Comparison of ENCODE assay signal across 27 cellular contexts in the genomic region with DNA sequence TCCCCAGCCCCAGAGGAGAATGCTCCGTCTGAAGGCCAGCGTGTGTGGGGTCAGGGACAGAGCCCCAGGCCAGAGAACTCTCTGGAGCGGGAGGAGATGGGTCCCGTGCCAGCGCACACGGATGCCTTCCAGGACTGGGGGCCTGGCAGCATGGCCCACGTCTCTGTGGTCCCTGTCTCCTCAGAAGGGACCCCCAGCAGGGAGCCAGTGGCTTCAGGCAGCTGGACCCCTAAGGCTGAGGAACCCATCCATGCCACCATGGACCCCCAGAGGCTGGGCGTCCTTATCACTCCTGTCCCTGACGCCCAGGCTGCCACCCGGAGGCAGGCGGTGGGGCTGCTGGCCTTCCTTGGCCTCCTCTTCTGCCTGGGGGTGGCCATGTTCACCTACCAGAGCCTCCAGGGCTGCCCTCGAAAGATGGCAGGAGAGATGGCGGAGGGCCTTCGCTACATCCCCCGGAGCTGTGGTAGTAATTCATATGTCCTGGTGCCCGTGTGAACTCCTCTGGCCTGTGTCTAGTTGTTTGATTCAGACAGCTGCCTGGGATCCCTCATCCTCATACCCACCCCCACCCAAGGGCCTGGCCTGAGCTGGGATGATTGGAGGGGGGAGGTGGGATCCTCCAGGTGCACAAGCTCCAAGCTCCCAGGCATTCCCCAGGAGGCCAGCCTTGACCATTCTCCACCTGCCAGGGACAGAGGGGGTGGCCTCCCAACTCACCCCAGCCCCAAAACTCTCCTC. TPM values are rescaled to one million over a fixed set of nuclear protein-coding genes. Genes with fewer than 3 reads are reported as not detected.
DNase-seq lines count a peak whose midpoint lies in the region; ATAC-seq and TF ChIP-seq lines count a peak whose summit lies in the region.
"Had no signal": no experiment of that assay in that cellular context is flagged by ENCODE, and none has a peak within 500 bp of the region (broad histone marks: within the 10 kb centered on the region; RNA-seq: fewer than 3 reads in every experiment).

No MANE protein-coding gene starts in this region.

- H3K27me3 Mint-ChIP-seq in MCF 10A (ENCODE audit: insufficient read depth, unreplicated experiment) (no peaks in the 10 kb centered on the region), GM23338 (ENCODE audit: insufficient read depth, low read depth, poor library complexity) (peaks cover 10% of the 10 kb centered on the region), chondrocyte (ENCODE audit: low read depth) (no peaks in the 10 kb centered on the region)
- H3K27me3 Mint-ChIP-seq: activated CD4-positive, alpha-beta memory T cell treated with anti-CD3 and anti-CD28 coated beads for 36 hours; activated naive CD4-positive, alpha-beta T cell treated with anti-CD3 and anti-CD28 coated beads, Interleukin-2, amount 50 U/mL, for 24 hours; CD4-positive, alpha-beta memory T cell had no signal

- H3K36me3 Mint-ChIP-seq in MCF 10A (ENCODE audit: insufficient read depth, unreplicated experiment): no peaks in the 10 kb centered on the region
- H3K36me3 Mint-ChIP-seq in GM23338 (ENCODE audit: low read depth): no peaks in the 10 kb centered on the region
- peaks cover 14% of the 10 kb centered on the region for H3K36me3 Mint-ChIP-seq in chondrocyte (ENCODE audit: low read depth)
- H3K36me3 Mint-ChIP-seq in stimulated activated effector memory CD8-positive, alpha-beta T cell treated with anti-CD3 and anti-CD28 coated beads, Interleukin-12 subunit alpha, Interleukin-12 subunit beta, amount 100 ng/mL, for 72 hours: no peaks in the 10 kb centered on the region
- H3K36me3 Mint-ChIP-seq: activated CD4-positive, alpha-beta memory T cell treated with anti-CD3 and anti-CD28 coated beads for 36 hours; activated naive CD4-positive, alpha-beta T cell treated with anti-CD3 and anti-CD28 coated beads, Interleukin-2, amount 50 U/mL, for 24 hours; CD4-positive, alpha-beta memory T cell had no signal

- H3K4me3 ChIP-seq in breast epithelium: no peak overlapping the region
- H3K4me3 ChIP-seq in GM23338: no peak overlapping the region
- H3K4me3 ChIP-seq: body of pancreas, SJCRH30, smooth muscle cell had no signal

- no TSS peak for BruUV-seq in MCF 10A (replicated peaks; lab: Mats Ljungman, UMichigan)

- H4K20me1 ChIP-seq in GM23338 (replicated peaks; ENCODE audit: insufficient read depth): no peaks in the 10 kb centered on the region

- H3K4me1 ChIP-seq in breast epithelium: peaks cover under 1 to 5% of the 10 kb centered on the region in 2 donors
- H3K4me1 ChIP-seq in GM23338 (ENCODE audit: insufficient read depth): no peaks in the 10 kb centered on the region

- no peak overlapping the region for H2AFZ ChIP-seq in GM23338

- no peak for TF ChIP-seq POLR2A in breast epithelium (IDR thresholded peaks at IDR 0.05)

- ATAC-seq in GM23338: peak; percentile 29; the same call in 2 of the 3 replicates
- no peak for ATAC-seq in stimulated activated effector memory CD8-positive, alpha-beta T cell treated with anti-CD3 and anti-CD28 coated beads, Interleukin-12 subunit alpha, Interleukin-12 subunit beta, amount 100 ng/mL, for 72 hours
- ATAC-seq: activated T-cell treated with anti-CD3 and anti-CD28 coated beads, Interleukin-2, amount 50 U/mL, for 4 hours; body of pancreas had no signal

- peak overlapping the region; percentile 40 to 59 for H3K27ac ChIP-seq in breast epithelium
- no peak overlapping the region for H3K27ac ChIP-seq in GM23338 (ENCODE audit: low read depth)
- H3K27ac ChIP-seq: body of pancreas, epithelial cell of prostate, SJCRH30, VCaP had no signal

- H3K4me1 Mint-ChIP-seq in MCF 10A (ENCODE audit: insufficient read depth, unreplicated experiment) (peaks cover 9% of the 10 kb centered on the region), GM23338 (peaks cover 8% of the 10 kb centered on the region), chondrocyte (ENCODE audit: low read depth) (peaks cover 45% of the 10 kb centered on the region)
- peaks cover 18% of the 10 kb centered on the region for H3K4me1 Mint-ChIP-seq in stimulated activated effector memory CD8-positive, alpha-beta T cell treated with anti-CD3 and anti-CD28 coated beads, Interleukin-12 subunit alpha, Interleukin-12 subunit beta, amount 100 ng/mL, for 72 hours

- TF ChIP-seq CTCF in breast epithelium (IDR thresholded peaks at IDR 0.05): no peak
- no peak for TF ChIP-seq CTCF in MCF 10A (IDR thresholded peaks at IDR 0.05; ENCODE audit: unreplicated experiment)
- TF ChIP-seq CTCF in GM23338 (conservative IDR thresholded peaks at IDR 0.05; ENCODE audit: low read depth in 2 of 2): peak in 1 of 2 experiments; percentile 51; a peak in 2 of 4 replicates
- peak; percentile 14 for TF ChIP-seq CTCF in chondrocyte (IDR thresholded peaks at IDR 0.05)

- POLR2A ChIA-PET in MCF 10A (lab: Yijun Ruan, JAX): no interaction called here

- CTCF ChIA-PET in MCF 10A (lab: Yijun Ruan, JAX): interaction anchor here (0.6 kb wide), 1 partner anchor 485 kb away, joined by 3 read pairs; no protein-coding TSS in a partner anchor

- H3K27ac Mint-ChIP-seq in MCF 10A (ENCODE audit: low read depth, unreplicated experiment) (no peak overlapping the region), GM23338 (no peak overlapping the region), chondrocyte (ENCODE audit: unreplicated experiment) (no peak overlapping the region)
- H3K27ac Mint-ChIP-seq in stimulated activated effector memory CD8-positive, alpha-beta T cell treated with anti-CD3 and anti-CD28 coated beads, Interleukin-12 subunit alpha, Interleukin-12 subunit beta, amount 100 ng/mL, for 72 hours: peak overlapping the region; percentile 71
- H3K27ac Mint-ChIP-seq: activated CD4-positive, alpha-beta memory T cell treated with anti-CD3 and anti-CD28 coated beads for 36 hours; activated naive CD4-positive, alpha-beta T cell treated with anti-CD3 and anti-CD28 coated beads, Interleukin-2, amount 50 U/mL, for 24 hours; CD4-positive, alpha-beta memory T cell; T-helper 1 cell treated with Interleukin-12 subunit alpha and Interleukin-12 subunit beta and Interleukin-4 antibody, amounts not matched to agents 30 μg/mL and 1 μg/mL, for 36 hours had no signal

- no peaks in the 10 kb centered on the region for H3F3A ChIP-seq in GM23338 (replicated peaks; ENCODE audit: low read depth)

- H3K9me3 Mint-ChIP-seq in MCF 10A (ENCODE audit: unreplicated experiment) (no peaks in the 10 kb centered on the region), GM23338 (no peaks in the 10 kb centered on the region; the same call in 2 of the 3 replicates), chondrocyte (ENCODE audit: low read depth) (no peaks in the 10 kb centered on the region)
- no peaks in the 10 kb centered on the region for H3K9me3 Mint-ChIP-seq in stimulated activated effector memory CD8-positive, alpha-beta T cell treated with anti-CD3 and anti-CD28 coated beads, Interleukin-12 subunit alpha, Interleukin-12 subunit beta, amount 100 ng/mL, for 72 hours
- H3K9me3 Mint-ChIP-seq: activated CD4-positive, alpha-beta memory T cell treated with anti-CD3 and anti-CD28 coated beads for 36 hours; activated naive CD4-positive, alpha-beta T cell treated with anti-CD3 and anti-CD28 coated beads, Interleukin-2, amount 50 U/mL, for 24 hours; activated T-cell treated with anti-CD3 and anti-CD28 coated beads, Interleukin-2, amount 50 U/mL, for 4 hours; neural crest cell; T-helper 1 cell treated with Interleukin-12 subunit alpha and Interleukin-12 subunit beta and Interleukin-4 antibody, amounts not matched to agents 30 μg/mL and 1 μg/mL, for 36 hours had no signal

- H3K9me2 ChIP-seq in GM23338 (ENCODE audit: insufficient read depth): no peaks in the 10 kb centered on the region

- H3K4me3 Mint-ChIP-seq in MCF 10A (ENCODE audit: unreplicated experiment) (no peak overlapping the region), GM23338 (no peak overlapping the region), chondrocyte (ENCODE audit: unreplicated experiment) (no peak overlapping the region)
- no peak overlapping the region for H3K4me3 Mint-ChIP-seq in stimulated activated effector memory CD8-positive, alpha-beta T cell treated with anti-CD3 and anti-CD28 coated beads, Interleukin-12 subunit alpha, Interleukin-12 subunit beta, amount 100 ng/mL, for 72 hours
- H3K4me3 Mint-ChIP-seq: activated CD4-positive, alpha-beta memory T cell treated with anti-CD3 and anti-CD28 coated beads for 36 hours; activated naive CD4-positive, alpha-beta T cell treated with anti-CD3 and anti-CD28 coated beads, Interleukin-2, amount 50 U/mL, for 24 hours; activated T-cell treated with anti-CD3 and anti-CD28 coated beads, Interleukin-2, amount 50 U/mL, for 4 hours; CD4-positive, alpha-beta memory T cell; neural crest cell; T-helper 1 cell treated with Interleukin-12 subunit alpha and Interleukin-12 subunit beta and Interleukin-4 antibody, amounts not matched to agents 30 μg/mL and 1 μg/mL, for 36 hours had no signal

- no peaks in the 10 kb centered on the region for H3K79me2 ChIP-seq in GM23338 (replicated peaks; ENCODE audit: insufficient read depth)

- DNase-seq in breast epithelium (ENCODE audit: low spot score in 2 of 2): peak in 1 of 2 donors; percentile 56
- DNase-seq in MCF 10A (ENCODE audit: unreplicated experiment): no peak
- DNase-seq in GM23338 (ENCODE audit: low spot score): no peak
- DNase-seq in chondrocyte (ENCODE audit: low spot score): no peak
- DNase-seq in stimulated activated effector memory CD8-positive, alpha-beta T cell treated with anti-CD3 and anti-CD28 coated beads, Interleukin-12 subunit alpha, Interleukin-12 subunit beta, amount 100 ng/mL, for 72 hours (ENCODE audit: low spot score in 2 of 2): no peak
- no peak for DNase-seq in SIG-M5 (lab: John Stamatoyannopoulos, UW)
- DNase-seq in AG20443 (ENCODE audit: low spot score): no peak
- no peak for DNase-seq in AG08396 (ENCODE audit: low spot score)
- DNase-seq: activated CD4-positive, alpha-beta memory T cell treated with anti-CD3 and anti-CD28 coated beads for 36 hours; activated T-cell treated with anti-CD3 and anti-CD28 coated beads, Interleukin-2, amount 50 U/mL, for 4 hours; body of pancreas; CD4-positive, alpha-beta memory T cell; dermis blood vessel endothelial cell; DMS79; midbrain; NCI-H526 treated with DMSO at 0.1 percent for 48 hours; SJCRH30; stimulated activated CD4-positive, alpha-beta T cell treated with anti-CD3 and anti-CD28 coated beads, Interleukin-4, amount 100 ng/mL, for 24 hours had no signal

- no peaks in the 10 kb centered on the region for H3K27me3 ChIP-seq in breast epithelium
- H3K27me3 ChIP-seq in GM23338 (ENCODE audit: insufficient read depth): no peaks in the 10 kb centered on the region
- H3K27me3 ChIP-seq: body of pancreas had no signal

- no peaks in the 10 kb centered on the region for H3K36me3 ChIP-seq in breast epithelium
- H3K36me3 ChIP-seq in GM23338 (ENCODE audit: insufficient read depth): no peaks in the 10 kb centered on the region
- H3K36me3 ChIP-seq: SJCRH30 had no signal

- no peak overlapping the region for H3K4me2 ChIP-seq in GM23338
- H3K4me2 ChIP-seq: smooth muscle cell had no signal

- no peaks in the 10 kb centered on the region for H3K9me3 ChIP-seq in breast epithelium
- H3K9me3 ChIP-seq: body of pancreas, SJCRH30 had no signal

- intact Hi-C loops in breast epithelium (cut with DNase I; ENCODE audit: low total_unique reads) (no loop called here), MCF 10A (cut with micrococcal nuclease) (no loop called here)

RNA-seq across cellular contexts. Expression of gene CX3CL1, which starts 10.4 kb away (rescaled TPM):
- total RNA-seq in breast epithelium (100 to 1,000 TPM in 1 of 3 donors, 10 to 100 TPM in 1, 1 to 10 TPM in 1; 6.2 to 164 (median 58.0) TPM), MCF 10A (2022) (not detected in 2 replicates), chondrocyte (11.2 to 47.9 TPM (median 46.0 TPM) in 3 replicates)
- total RNA-seq in GM23338 (2014; rRNA removed; shearing (Covaris generic)): 0.16 and 2.8 TPM in 2 replicates
- polyA plus RNA-seq in GM23338 (2016; fragmentation: Nextera tagmentation; extraction: Ambion mirVana): 0.24 and 0.30 TPM in 2 replicates
- total RNA-seq: activated CD4-positive, alpha-beta memory T cell treated with anti-CD3 and anti-CD28 coated beads for 36 hours; CD4-positive, alpha-beta memory T cell; LHCN-M2 had no signal
- polyA plus RNA-seq: CD4-positive, alpha-beta memory T cell had no signal

RNA-seq across cellular contexts. Expression of gene CCL17, which starts 21.9 kb away (rescaled TPM):
- total RNA-seq in breast epithelium: not detected
- total RNA-seq in MCF 10A (2022): not detected in 2 replicates
- not detected in 2 replicates for total RNA-seq in GM23338 (2014; rRNA removed; shearing (Covaris generic))
- not detected in 2 replicates for polyA plus RNA-seq in GM23338 (2016; fragmentation: Nextera tagmentation; extraction: Ambion mirVana)
- total RNA-seq in chondrocyte: not detected in 3 replicates
- total RNA-seq: body of pancreas; CD4-positive, alpha-beta memory T cell; dermis blood vessel endothelial cell; frontal cortex; LHCN-M2; neural crest cell; pulmonary artery endothelial cell; SJCRH30; smooth muscle cell had no signal
- polyA plus RNA-seq: CD4-positive, alpha-beta memory T cell; smooth muscle cell had no signal

RNA-seq across cellular contexts. Expression of gene CCL22, which starts 24.1 kb away (rescaled TPM):
- total RNA-seq in breast epithelium (under 1 TPM; 0.15 to 0.33 (median 0.16) TPM), MCF 10A (2022) (not detected in 2 replicates), chondrocyte (not detected in 3 replicates)
- total RNA-seq in GM23338 (2014; rRNA removed; shearing (Covaris generic)): not detected in 2 replicates
- 0.19 and 0.42 TPM in 2 replicates for polyA plus RNA-seq in GM23338 (2016; fragmentation: Nextera tagmentation; extraction: Ambion mirVana)
- total RNA-seq: body of pancreas, dermis blood vessel endothelial cell, frontal cortex, LHCN-M2, neural crest cell, pulmonary artery endothelial cell, SJCRH30, smooth muscle cell had no signal
- polyA plus RNA-seq: CD4-positive, alpha-beta memory T cell; smooth muscle cell had no signal
